24 cellular contexts compared by ENCODE assay signal in the genomic region with DNA sequence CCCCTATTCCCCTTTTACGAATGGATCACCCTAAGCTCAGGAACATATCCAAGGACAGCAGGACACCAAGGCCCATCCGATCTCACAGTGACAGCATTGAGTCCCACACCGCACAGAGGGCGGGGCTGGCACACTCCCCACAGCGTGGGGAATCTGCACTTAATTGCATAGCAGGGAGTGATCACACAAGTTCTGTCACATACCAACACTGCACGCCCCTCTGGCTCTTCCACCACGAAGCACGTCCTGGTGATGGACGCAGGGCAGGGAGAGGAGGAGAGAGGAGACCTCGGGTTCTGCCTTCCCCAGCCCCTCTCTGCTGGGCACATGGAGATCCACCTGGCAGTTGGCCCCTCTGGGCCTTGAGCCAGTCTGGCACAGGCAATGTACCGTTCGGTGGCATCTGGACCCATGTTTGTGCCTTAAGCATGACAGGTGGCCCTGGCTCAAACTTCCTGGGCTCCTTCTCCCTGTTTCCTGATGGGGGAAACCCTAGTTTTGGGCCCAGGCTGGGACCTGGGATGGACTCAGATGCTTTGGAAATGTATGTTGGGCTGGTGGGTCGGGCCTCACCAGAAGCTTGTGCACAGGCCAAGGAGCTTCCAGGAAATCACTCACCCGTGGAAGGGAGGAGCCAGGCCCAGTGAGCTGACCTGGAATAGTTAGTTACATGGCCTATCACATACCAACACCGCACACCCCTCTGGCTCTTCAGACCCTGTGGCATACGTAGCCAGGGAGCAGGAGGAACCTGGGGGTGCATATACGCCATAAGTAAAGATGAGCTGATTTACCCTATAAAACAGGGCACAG. TPM values are rescaled to one million over a fixed set of nuclear protein-coding genes. Genes with fewer than 3 reads are reported as not detected.
DNase-seq lines count a peak whose midpoint lies in the region; ATAC-seq and TF ChIP-seq lines count a peak whose summit lies in the region.
"Had no signal": no experiment of that assay in that cellular context is flagged by ENCODE, and none has a peak within 500 bp of the region (broad histone marks: within the 10 kb centered on the region; RNA-seq: fewer than 3 reads in every experiment).

No MANE protein-coding gene starts in this region.

- ATAC-seq in stimulated activated effector memory CD8-positive, alpha-beta T cell treated with anti-CD3 and anti-CD28 coated beads, Interleukin-12 subunit alpha, Interleukin-12 subunit beta, amount 100 ng/mL, for 72 hours = peak; percentile 26
- ATAC-seq in GM21423 (IDR thresholded peaks at IDR 0.05; ENCODE audit: unreplicated experiment) = no peak
- ATAC-seq: A549, PC-3 had no signal

- WGBS in neuronal stem cell (ENCODE audit: extremely low coverage in 2 of 2, insufficient read length in 2 of 2, insufficient replicate concordance in 1 of 2), 2 donors = no CpG with 5 or more reads among the region's 17 CpGs

- no peak overlapping the region for H3K4me3 Mint-ChIP-seq in chondrocyte (ENCODE audit: unreplicated experiment)
- no peak overlapping the region for H3K4me3 Mint-ChIP-seq in stimulated activated effector memory CD8-positive, alpha-beta T cell treated with anti-CD3 and anti-CD28 coated beads, Interleukin-12 subunit alpha, Interleukin-12 subunit beta, amount 100 ng/mL, for 72 hours
- H3K4me3 Mint-ChIP-seq in activated CD4-positive, alpha-beta memory T cell treated with anti-CD3 and anti-CD28 coated beads for 36 hours = no peak overlapping the region
- H3K4me3 Mint-ChIP-seq: CD4-positive, alpha-beta T cell had no signal

- peak overlapping the region; percentile 8 for H2AFZ ChIP-seq in neuronal stem cell (ENCODE audit: low read length)

- POLR2A ChIA-PET in activated CD4-positive, alpha-beta memory T cell treated with anti-CD3 and anti-CD28 coated beads for 36 hours (lab: Charles Lee) = no interaction called here

- H3K4me2 ChIP-seq in neuronal stem cell (ENCODE audit: insufficient read depth, low read length, poor library complexity, severe bottlenecking) = no peak overlapping the region
- H3K4me2 ChIP-seq: A549; BLaER1 treated with 17β-estradiol and CSF1 and Interleukin-3, amounts not matched to agents 10 nM and 100 nM; SK-N-SH had no signal

- H3K27me3 ChIP-seq in neuronal stem cell (ENCODE audit: control insufficient read depth in 3 of 3, insufficient read depth in 3 of 3, low read depth in 1 of 3, low read length in 3 of 3) = no peaks in the 10 kb centered on the region
- H3K27me3 ChIP-seq: BLaER1 treated with 17β-estradiol and CSF1 and Interleukin-3, amounts not matched to agents 10 nM and 100 nM had no signal

- H3K9ac ChIP-seq in neuronal stem cell (ENCODE audit: low read depth, low read length, poor library complexity) = no peak overlapping the region
- H3K9ac ChIP-seq: BLaER1 treated with 17β-estradiol and CSF1 and Interleukin-3, amounts not matched to agents 10 nM and 100 nM; SK-N-SH had no signal

- DNase-seq in DMS 273 treated with DMSO at 0.1 percent for 48 hours (lab: John Stamatoyannopoulos, UW) (peak; percentile 24), chondrocyte (ENCODE audit: low spot score) (peak; percentile 56), neuronal stem cell (ENCODE audit: low spot score) (no peak), NCI-H226 (no peak), T-helper 2 cell (no peak)
- DNase-seq in stimulated activated effector memory CD8-positive, alpha-beta T cell treated with anti-CD3 and anti-CD28 coated beads, Interleukin-12 subunit alpha, Interleukin-12 subunit beta, amount 100 ng/mL, for 72 hours (ENCODE audit: low spot score in 2 of 2) = no peak
- DNase-seq in activated CD4-positive, alpha-beta memory T cell treated with anti-CD3 and anti-CD28 coated beads for 36 hours = no peak
- DNase-seq: AML-193; CD4-positive, alpha-beta T cell; HCEC 1CT; Karpas-422; NCI-H1092; NCI-H1417 treated with DMSO at 0.1 percent for 48 hours; NCI-H1694 treated with DMSO at 0.1 percent for 48 hours; NCI-H2081; NCI-H524 treated with DMSO at 0.1 percent for 48 hours; NCI-H82; NK-92 treated with Interleukin-12 subunit alpha and Interleukin-12 subunit beta, amount 100 ng/mL, for 24 hours; PC-3; SK-N-SH had no signal

- H3K27me3 Mint-ChIP-seq in chondrocyte (ENCODE audit: low read depth) = no peaks in the 10 kb centered on the region
- no peaks in the 10 kb centered on the region for H3K27me3 Mint-ChIP-seq in activated CD4-positive, alpha-beta memory T cell treated with anti-CD3 and anti-CD28 coated beads for 36 hours

- H2AK5ac ChIP-seq in neuronal stem cell (ENCODE audit: low read depth, low read length) = peak overlapping the region; percentile 49

- H2BK5ac ChIP-seq in neuronal stem cell (ENCODE audit: low read length) = no peak overlapping the region

- CTCF ChIA-PET in activated CD4-positive, alpha-beta memory T cell treated with anti-CD3 and anti-CD28 coated beads for 36 hours (lab: Charles Lee) = no interaction called here

- H3K4me1 ChIP-seq in neuronal stem cell (ENCODE audit: control insufficient read depth in 2 of 2, insufficient read depth in 1 of 2, low read depth in 1 of 2, low read length in 2 of 2) = no peaks in the 10 kb centered on the region
- H3K4me1 ChIP-seq: A549; BLaER1 treated with 17β-estradiol and CSF1 and Interleukin-3, amounts not matched to agents 10 nM and 100 nM had no signal

- no peak overlapping the region for H2BK12ac ChIP-seq in neuronal stem cell (ENCODE audit: low read length)

- H3K4ac ChIP-seq in neuronal stem cell (ENCODE audit: low read length) = no peak overlapping the region

- no peak overlapping the region for H2BK15ac ChIP-seq in neuronal stem cell (ENCODE audit: low read length)

- H3K9me3 ChIP-seq in neuronal stem cell (replicated peaks in 1 of 2; ENCODE audit: control insufficient read depth in 2 of 2, insufficient read depth in 1 of 2, low read depth in 1 of 2, low read length in 2 of 2) = peaks cover 9 to 10% of the 10 kb centered on the region in 2 donors
- H3K9me3 ChIP-seq: SK-N-SH had no signal

- H3K9me3 Mint-ChIP-seq in chondrocyte (ENCODE audit: low read depth) = peaks cover 9% of the 10 kb centered on the region
- H3K9me3 Mint-ChIP-seq in stimulated activated effector memory CD8-positive, alpha-beta T cell treated with anti-CD3 and anti-CD28 coated beads, Interleukin-12 subunit alpha, Interleukin-12 subunit beta, amount 100 ng/mL, for 72 hours = peaks cover 7% of the 10 kb centered on the region
- H3K9me3 Mint-ChIP-seq in activated CD4-positive, alpha-beta memory T cell treated with anti-CD3 and anti-CD28 coated beads for 36 hours = peaks cover 11% of the 10 kb centered on the region

- H3K79me1 ChIP-seq in neuronal stem cell (ENCODE audit: low read depth, low read length) = no peaks in the 10 kb centered on the region

- H3K18ac ChIP-seq in neuronal stem cell (ENCODE audit: low read length) = no peak overlapping the region

- intact Hi-C loops in activated CD4-positive, alpha-beta memory T cell treated with anti-CD3 and anti-CD28 coated beads for 36 hours (cut with micrococcal nuclease) = no loop called here

- no peak overlapping the region for H2BK120ac ChIP-seq in neuronal stem cell (ENCODE audit: low read depth, low read length)

- H3K23ac ChIP-seq in neuronal stem cell (ENCODE audit: low read depth, low read length, poor library complexity) = peak overlapping the region; percentile 49

- TF ChIP-seq CTCF in chondrocyte (IDR thresholded peaks at IDR 0.05) = no peak

- peaks cover 7% of the 10 kb centered on the region for H3K36me3 Mint-ChIP-seq in chondrocyte (ENCODE audit: low read depth)
- no peaks in the 10 kb centered on the region for H3K36me3 Mint-ChIP-seq in stimulated activated effector memory CD8-positive, alpha-beta T cell treated with anti-CD3 and anti-CD28 coated beads, Interleukin-12 subunit alpha, Interleukin-12 subunit beta, amount 100 ng/mL, for 72 hours
- peaks cover 3% of the 10 kb centered on the region for H3K36me3 Mint-ChIP-seq in activated CD4-positive, alpha-beta memory T cell treated with anti-CD3 and anti-CD28 coated beads for 36 hours

- no peak overlapping the region for H3K27ac Mint-ChIP-seq in chondrocyte (ENCODE audit: unreplicated experiment)
- H3K27ac Mint-ChIP-seq in stimulated activated effector memory CD8-positive, alpha-beta T cell treated with anti-CD3 and anti-CD28 coated beads, Interleukin-12 subunit alpha, Interleukin-12 subunit beta, amount 100 ng/mL, for 72 hours = no peak overlapping the region
- H3K27ac Mint-ChIP-seq in activated CD4-positive, alpha-beta memory T cell treated with anti-CD3 and anti-CD28 coated beads for 36 hours = no peak overlapping the region
- H3K27ac Mint-ChIP-seq: CD4-positive, alpha-beta T cell had no signal

- H3K14ac ChIP-seq in neuronal stem cell (ENCODE audit: low read length) = no peak overlapping the region

- peak overlapping the region in 1 of 2 donors; percentile 51 for H3K4me3 ChIP-seq in neuronal stem cell (ENCODE audit: low read length in 2 of 2)
- H3K4me3 ChIP-seq: A549; BLaER1 treated with 17β-estradiol and CSF1 and Interleukin-3, amounts not matched to agents 10 nM and 100 nM had no signal

- H3K36me3 ChIP-seq in neuronal stem cell (replicated peaks in 1 of 2; ENCODE audit: control insufficient read depth in 2 of 2, insufficient read depth in 2 of 2, low read length in 2 of 2) = no peaks in the 10 kb centered on the region

- H4K8ac ChIP-seq in neuronal stem cell (ENCODE audit: low read depth, low read length) = no peak overlapping the region

- no peak overlapping the region for H4K91ac ChIP-seq in neuronal stem cell (ENCODE audit: low read depth, low read length, poor library complexity)

- H3K27ac ChIP-seq in neuronal stem cell (replicated peaks; ENCODE audit: low read length) = no peak overlapping the region
- H3K27ac ChIP-seq: A549; BLaER1 treated with 17β-estradiol and CSF1 and Interleukin-3, amounts not matched to agents 10 nM and 100 nM; HL-60 had no signal

- H3K4me1 Mint-ChIP-seq in chondrocyte (ENCODE audit: low read depth) = no peaks in the 10 kb centered on the region
- no peaks in the 10 kb centered on the region for H3K4me1 Mint-ChIP-seq in stimulated activated effector memory CD8-positive, alpha-beta T cell treated with anti-CD3 and anti-CD28 coated beads, Interleukin-12 subunit alpha, Interleukin-12 subunit beta, amount 100 ng/mL, for 72 hours
- no peaks in the 10 kb centered on the region for H3K4me1 Mint-ChIP-seq in activated CD4-positive, alpha-beta memory T cell treated with anti-CD3 and anti-CD28 coated beads for 36 hours (ENCODE audit: low read depth)

RNA-seq across cellular contexts. Expression of gene CREBBP, which starts 35.1 kb away (rescaled TPM):
- 59.2 to 64.0 TPM (median 60.7 TPM) in 3 replicates for total RNA-seq in chondrocyte
- polyA plus RNA-seq in neuronal stem cell (2013, experiment 1 of 2) = 22.7 TPM
- polyA plus RNA-seq in neuronal stem cell (2013, experiment 2 of 2) = 24.7 TPM
- total RNA-seq in activated CD4-positive, alpha-beta memory T cell treated with anti-CD3 and anti-CD28 coated beads for 36 hours = 10 to 100 TPM; 26.6 to 29.5 TPM

Comparison
In these comparisons a context has a peak if more than half of its experiments do, and no peak if none do; other contexts are left out.
1. DNase-seq: peak in DMS 273 treated with DMSO at 0.1 percent for 48 hours (single experiment) and chondrocyte (single experiment); none in neuronal stem cell (single experiment), stimulated activated effector memory CD8-positive, alpha-beta T cell treated with anti-CD3 and anti-CD28 coated beads, Interleukin-12 subunit alpha, Interleukin-12 subunit beta, amount 100 ng/mL, for 72 hours (0 of 2), NCI-H226 (single experiment), T-helper 2 cell (0 of 5) and activated CD4-positive, alpha-beta memory T cell treated with anti-CD3 and anti-CD28 coated beads for 36 hours (single experiment).